18 cellular contexts compared by ENCODE assay signal in genomic region chr3:55272031-55272645, GRCh38.
"Had no signal": no experiment of that assay in that cellular context is flagged by ENCODE, and none has a peak within 500 bp of the region (broad histone marks: within the 10 kb centered on the region; RNA-seq: fewer than 3 reads in every experiment).

No MANE protein-coding gene starts in this region.

- H3K9me3 ChIP-seq: lower lobe of right lung, thoracic aorta had no signal

- H3K27ac ChIP-seq: coronary artery, epithelial cell of prostate, hepatocyte, lower lobe of right lung, thoracic aorta had no signal

- DNase-seq: activated CD4-positive, alpha-beta memory T cell treated with anti-CD3 and anti-CD28 coated beads, Interleukin-2, amount 10 ng/mL, durations not matched to agents 7 days and 5 days; activated CD4-positive, alpha-beta T cell treated with anti-CD3 and anti-CD28 coated beads for 36 hours; activated CD8-positive, alpha-beta memory T cell treated with anti-CD3 and anti-CD28 coated beads, Interleukin-2, amount 50 U/mL, for 4 hours; activated naive CD4-positive, alpha-beta T cell; activated T-cell treated with anti-CD3 and anti-CD28 coated beads, Interleukin-2, amount 50 U/mL, for 72 hours; central memory CD4-positive, alpha-beta T cell; effector CD4-positive, alpha-beta T cell; lower lobe of right lung; naive B cell; nucleus accumbens; stimulated activated CD4-positive, alpha-beta T cell treated with anti-CD3 and anti-CD28 coated beads, Interleukin-15, amount 100 ng/mL, for 24 hours; stimulated activated CD4-positive, alpha-beta T cell treated with anti-CD3 and anti-CD28 coated beads, Interleukin-4, amount 100 ng/mL, for 24 hours; stimulated activated naive CD8-positive, alpha-beta T cell treated with anti-CD3 and anti-CD28 coated beads, Interleukin-15, amount 100 ng/mL, for 72 hours; T-helper 9 cell had no signal

- H3K36me3 ChIP-seq: lower lobe of right lung, thoracic aorta had no signal

- ATAC-seq: activated CD4-positive, alpha-beta T cell treated with anti-CD3 and anti-CD28 coated beads for 36 hours; activated T-cell treated with anti-CD3 and anti-CD28 coated beads, Interleukin-2, amount 50 U/mL, for 72 hours; lower lobe of right lung; stimulated activated naive CD8-positive, alpha-beta T cell treated with anti-CD3 and anti-CD28 coated beads, Interleukin-15, amount 100 ng/mL, for 72 hours had no signal

- H3K4me3 ChIP-seq: coronary artery, hepatocyte, lower lobe of right lung, thoracic aorta had no signal

- H3K4me1 ChIP-seq: lower lobe of right lung had no signal

- H3K27me3 ChIP-seq: hepatocyte had no signal
